In genomic region chr17:42248351-42249179, GRCh38 we compare ENCODE assay signal across 8 cellular contexts. TPM values are rescaled to one million over a fixed set of nuclear protein-coding genes. Genes with fewer than 3 reads are reported as not detected.
DNase-seq lines count a peak whose midpoint lies in the region; ATAC-seq and TF ChIP-seq lines count a peak whose summit lies in the region.

No MANE protein-coding gene starts in this region.

- H3K27me3 Mint-ChIP-seq in activated CD8-positive, alpha-beta T cell treated with anti-CD3 and anti-CD28 coated beads for 36 hours = no peaks in the 10 kb centered on the region
- no peaks in the 10 kb centered on the region for H3K27me3 Mint-ChIP-seq in effector memory CD8-positive, alpha-beta T cell

- H3K27ac Mint-ChIP-seq in activated CD8-positive, alpha-beta T cell treated with anti-CD3 and anti-CD28 coated beads for 36 hours = peak overlapping the region; percentile 98
- H3K27ac Mint-ChIP-seq in effector memory CD8-positive, alpha-beta T cell = peak overlapping the region; percentile 98 to 100

- H3K36me3 ChIP-seq in HEK293 (ENCODE audit: control insufficient read depth in 2 of 2, insufficient read depth in 1 of 2, low read length in 2 of 2) (no peaks in the 10 kb centered on the region; a peak in 1 of 3 replicates), mucosa of descending colon (ENCODE audit: low read depth) (no peaks in the 10 kb centered on the region)

- H3K36me3 Mint-ChIP-seq in activated CD8-positive, alpha-beta T cell treated with anti-CD3 and anti-CD28 coated beads for 36 hours (ENCODE audit: low read depth) = peaks cover 18% of the 10 kb centered on the region
- peaks cover 30% of the 10 kb centered on the region for H3K36me3 Mint-ChIP-seq in effector memory CD8-positive, alpha-beta T cell (ENCODE audit: insufficient read depth)

- ATAC-seq in activated CD8-positive, alpha-beta T cell treated with anti-CD3 and anti-CD28 coated beads for 36 hours = peak; percentile 86
- ATAC-seq in effector memory CD8-positive, alpha-beta T cell (replicated peaks) = peak; percentile 89
- ATAC-seq in mucosa of descending colon = peak; percentile 92
- no peak for ATAC-seq in HG03469 (IDR thresholded peaks at IDR 0.05; ENCODE audit: unreplicated experiment)

- intact Hi-C loops in activated CD8-positive, alpha-beta T cell treated with anti-CD3 and anti-CD28 coated beads for 36 hours (cut with micrococcal nuclease) = loop anchor here (2.0 kb wide), 1 partner anchor 20 kb away; no protein-coding TSS in a partner anchor
- intact Hi-C loops in mucosa of descending colon (cut with DNase I, micrococcal nuclease) = no loop called here

- H3K9me3 Mint-ChIP-seq in activated CD8-positive, alpha-beta T cell treated with anti-CD3 and anti-CD28 coated beads for 36 hours = no peaks in the 10 kb centered on the region
- no peaks in the 10 kb centered on the region for H3K9me3 Mint-ChIP-seq in effector memory CD8-positive, alpha-beta T cell

- H3K4me1 ChIP-seq in HEK293 (ENCODE audit: control insufficient read depth, insufficient read depth, low read length) (peaks cover 10% of the 10 kb centered on the region; the same call in 1 of the 2 replicates), mucosa of descending colon (ENCODE audit: low read depth) (no peaks in the 10 kb centered on the region)

- H3K4me3 ChIP-seq in HEK293 (ENCODE audit: low read depth, low read length) (no peak overlapping the region), mucosa of descending colon (no peak overlapping the region)

- POLR2A ChIA-PET in HEK293 (lab: Yijun Ruan, JAX) = interaction anchor here (0.5 to 0.6 kb wide), 2 partner anchors 26 to 103 kb away, joined by 3 read pairs; no protein-coding TSS in a partner anchor
- POLR2A ChIA-PET in activated CD8-positive, alpha-beta T cell treated with anti-CD3 and anti-CD28 coated beads for 36 hours (lab: Charles Lee) = interaction anchor here (0.6 to 6.0 kb wide), 14 partner anchors 10 to 558 kb away, joined by 3 to 136 read pairs (median 4); partner anchors contain the start of genes STAT5A and STAT5B

- H3K4me1 Mint-ChIP-seq in activated CD8-positive, alpha-beta T cell treated with anti-CD3 and anti-CD28 coated beads for 36 hours (ENCODE audit: low read depth) = peaks cover 69% of the 10 kb centered on the region
- H3K4me1 Mint-ChIP-seq in effector memory CD8-positive, alpha-beta T cell (ENCODE audit: low read depth in 2 of 2) = peaks cover 44 to 70% of the 10 kb centered on the region in 2 donors

- H3K9me3 ChIP-seq in HEK293 (ENCODE audit: control insufficient read depth, insufficient read depth, low read depth, low read length) (no peaks in the 10 kb centered on the region), mucosa of descending colon (no peaks in the 10 kb centered on the region)

- peak overlapping the region; percentile 19; the same call in 1 of the 2 replicates for H3K27ac ChIP-seq in HEK293 (ENCODE audit: extremely low read depth, low read depth, low read length)

- DNase-seq in GDM1 (lab: John Stamatoyannopoulos, UW) (peak; percentile 77), NCI-H226 (peak; percentile 70), mucosa of descending colon (peak in 2 of 3 donors; percentile 62 to 76)
- peak; percentile 88 for DNase-seq in activated CD8-positive, alpha-beta T cell treated with anti-CD3 and anti-CD28 coated beads for 36 hours
- DNase-seq in effector memory CD8-positive, alpha-beta T cell = peak; percentile 73 to 76 (median 76)
- peak; percentile 34 to 56 for DNase-seq in stimulated activated CD8-positive, alpha-beta memory T cell treated with anti-CD3 and anti-CD28 coated beads, Interleukin-2, amount 100 ng/mL, for 48 hours (ENCODE audit: low read depth in 2 of 2)

- peak overlapping the region; percentile 77 for H3K4me3 Mint-ChIP-seq in activated CD8-positive, alpha-beta T cell treated with anti-CD3 and anti-CD28 coated beads for 36 hours
- peak overlapping the region; percentile 80 to 89 for H3K4me3 Mint-ChIP-seq in effector memory CD8-positive, alpha-beta T cell

- CTCF ChIA-PET in HEK293 (lab: Yijun Ruan, JAX) = interaction anchor here (0.7 to 3.9 kb wide), 5 partner anchors 9 to 223 kb away, joined by 3 to 24 read pairs (median 5); no protein-coding TSS in a partner anchor
- CTCF ChIA-PET in activated CD8-positive, alpha-beta T cell treated with anti-CD3 and anti-CD28 coated beads for 36 hours (lab: Charles Lee) = interaction anchor here (0.7 to 3.8 kb wide), 15 partner anchors 10 to 74 kb away, joined by 3 to 25 read pairs (median 4); no protein-coding TSS in a partner anchor

- TF ChIP-seq CTCF in HEK293 (tag by site-specific recombination; IDR thresholded peaks at IDR 0.05) (no peak), mucosa of descending colon (IDR thresholded peaks at IDR 0.05) (no peak)
- TF ChIP-seq CTCF in activated CD8-positive, alpha-beta T cell treated with anti-CD3 and anti-CD28 coated beads for 36 hours (IDR thresholded peaks at IDR 0.05) = no peak

TF ChIP-seq in HEK293, 187 proteins besides CTCF, POLR2A, EP300 and RAD21:
- TF ChIP-seq ZNF529 (tag by site-specific recombination; IDR thresholded peaks at IDR 0.05; ENCODE audit: insufficient replicate concordance) (no peak), ZNF274 (IDR thresholded peaks at IDR 0.05; ENCODE audit: low read length) (no peak), ZNF274 (tag by site-specific recombination; IDR thresholded peaks at IDR 0.05; ENCODE audit: borderline replicate concordance) (no peak), ZFP41 (tag by site-specific recombination; IDR thresholded peaks at IDR 0.05; ENCODE audit: borderline replicate concordance) (no peak), ZIC2 (tag by site-specific recombination; IDR thresholded peaks at IDR 0.05) (no peak), ZBTB17 (tag by site-specific recombination; IDR thresholded peaks at IDR 0.05) (no peak), ZNF585B (tag by site-specific recombination; IDR thresholded peaks at IDR 0.05) (no peak)

RNA-seq across cellular contexts. Expression of gene STAT5B, which starts 27.6 kb away (rescaled TPM):
- total RNA-seq in activated CD8-positive, alpha-beta T cell treated with anti-CD3 and anti-CD28 coated beads for 36 hours = 100 to 1,000 TPM; 128 to 129 TPM
- total RNA-seq in mucosa of descending colon = 10 to 100 TPM; 30.1 to 93.0 (median 32.2) TPM

RNA-seq across cellular contexts. Expression of gene STAT5A, which starts 39.7 kb away (rescaled TPM):
- total RNA-seq in activated CD8-positive, alpha-beta T cell treated with anti-CD3 and anti-CD28 coated beads for 36 hours = 100 to 1,000 TPM; 163 to 190 TPM
- total RNA-seq in mucosa of descending colon = 10 to 100 TPM; 26.4 to 53.7 (median 29.7) TPM

RNA-seq across cellular contexts. Expression of gene GHDC, which starts 54.3 kb away (rescaled TPM):
- total RNA-seq in activated CD8-positive, alpha-beta T cell treated with anti-CD3 and anti-CD28 coated beads for 36 hours = 10 to 100 TPM; 12.3 to 14.9 TPM
- total RNA-seq in mucosa of descending colon = 10 to 100 TPM; 21.9 to 22.2 (median 22.0) TPM
